In the genomic region with DNA sequence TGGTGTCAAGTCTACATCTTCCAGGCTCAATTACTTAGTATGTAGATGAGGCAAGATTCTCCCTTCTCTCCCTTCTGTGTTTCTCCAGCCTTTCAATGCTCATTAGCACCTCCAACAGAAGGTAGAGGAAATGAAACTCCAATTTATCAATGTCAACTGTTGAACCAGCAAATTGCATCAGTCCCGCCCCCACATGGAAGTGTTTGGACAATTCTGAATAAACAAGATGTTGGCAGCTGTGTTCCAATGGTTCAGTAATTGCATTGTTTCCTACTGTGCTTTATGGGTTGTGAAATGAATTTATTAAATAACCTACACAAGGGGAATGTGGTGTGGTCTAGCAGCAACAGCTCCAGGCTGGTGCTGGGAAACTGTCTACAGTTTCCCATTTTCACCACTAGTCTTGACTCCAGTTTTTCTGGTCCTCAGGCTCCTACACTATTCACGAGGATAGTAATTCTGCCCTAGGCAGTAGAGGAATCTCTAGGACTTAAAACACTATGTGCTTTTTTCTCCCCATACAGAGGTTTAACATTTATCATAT, we compare ENCODE assay signal across 9 cellular contexts.
DNase-seq lines count a peak whose midpoint lies in the region; ATAC-seq and TF ChIP-seq lines count a peak whose summit lies in the region.
"Had no signal": no experiment of that assay in that cellular context is flagged by ENCODE, and none has a peak within 500 bp of the region (broad histone marks: within the 10 kb centered on the region; RNA-seq: fewer than 3 reads in every experiment).

No MANE protein-coding gene starts in this region.

- WGBS in H9 (ENCODE audit: extremely low coverage, insufficient read length, low lambda C conversion rate) = no CpG with 5 or more reads among the region's 2 CpGs

- no peak overlapping the region for H3K4ac ChIP-seq in H9 (ENCODE audit: low read depth, low read length)

- H3K27ac ChIP-seq in AG04450 (ENCODE audit: low read depth, low read length) (no peak overlapping the region), H9 (ENCODE audit: insufficient read length, low read depth, low read length) (no peak overlapping the region)

- H3K4me1 ChIP-seq in H9 (ENCODE audit: insufficient read depth, low read length) = no peaks in the 10 kb centered on the region

- peaks cover 4% of the 10 kb centered on the region; the same call in 1 of the 2 replicates for H3K79me2 ChIP-seq in H9 (ENCODE audit: insufficient read depth, low read length)

- H3K36me3 Mint-ChIP-seq in H9 (ENCODE audit: insufficient read depth in 1 of 3, low read depth in 3 of 3) (peaks cover 0 to 5% (median 0%) of the 10 kb centered on the region in 3 experiments; a peak in 2 of 7 replicates), chondrocyte (ENCODE audit: low read depth) (no peaks in the 10 kb centered on the region)
- H3K36me3 Mint-ChIP-seq: CD4-positive, alpha-beta memory T cell had no signal

- no peak overlapping the region for H3K4me2 ChIP-seq in H9 (ENCODE audit: insufficient read depth, insufficient read length, low read length)

- no peak overlapping the region for H3K56ac ChIP-seq in H9 (ENCODE audit: insufficient read length, low read depth, low read length)

- no peaks in the 10 kb centered on the region for H4K20me1 ChIP-seq in H9 (ENCODE audit: control insufficient read depth, insufficient read depth, insufficient read length)

- CTCF ChIA-PET in AG04450 (lab: Charles Lee) = interaction anchor here (0.7 to 3.3 kb wide), 2 partner anchors 88 to 215 kb away, joined by 4 to 14 read pairs; no protein-coding TSS in a partner anchor

- no peak overlapping the region for H2BK15ac ChIP-seq in H9 (ENCODE audit: low read depth, low read length)

- H3K27me3 ChIP-seq in AG04450 (ENCODE audit: control insufficient read depth, insufficient read depth, low read length) (no peaks in the 10 kb centered on the region), H9 (ENCODE audit: insufficient read depth, low read length) (no peaks in the 10 kb centered on the region)

- H3K4me3 ChIP-seq in AG04450 (ENCODE audit: low read depth, low read length) = no peak overlapping the region

- no peak overlapping the region for H2BK120ac ChIP-seq in H9 (ENCODE audit: low read depth, low read length, poor library complexity, severe bottlenecking)

- H3K9me3 ChIP-seq in AG04450 (ENCODE audit: control insufficient read depth, insufficient read depth, low read length) (no peaks in the 10 kb centered on the region), H9 (ENCODE audit: control insufficient read depth, low read depth, low read length) (no peaks in the 10 kb centered on the region)

- no peaks in the 10 kb centered on the region for H3K79me1 ChIP-seq in H9 (ENCODE audit: insufficient read depth, low read depth, low read length, poor library complexity, severe bottlenecking)

- no peak overlapping the region for H3K18ac ChIP-seq in H9 (ENCODE audit: insufficient read length, low read depth, low read length)

- H4K91ac ChIP-seq in H9 (ENCODE audit: insufficient read length, low read depth, low read length) = no peak overlapping the region

- no peak overlapping the region for H3K9ac ChIP-seq in H9 (ENCODE audit: extremely low read depth, insufficient read length, low read length)

- H3T11ph ChIP-seq in H9 (ENCODE audit: low read length) = no peak overlapping the region

- no peak overlapping the region for H3K4me3 Mint-ChIP-seq in H9
- no peak overlapping the region for H3K4me3 Mint-ChIP-seq in chondrocyte (ENCODE audit: unreplicated experiment)
- H3K4me3 Mint-ChIP-seq: CD4-positive, alpha-beta memory T cell had no signal

- POLR2A ChIA-PET in AG04450 (lab: Yijun Ruan, JAX) = interaction anchor here (0.6 to 1.2 kb wide), 3 partner anchors 9 to 91 kb away, joined by 3 to 6 read pairs (median 5); a partner anchor contains a TSS

- DNase-seq in AG04450 (ENCODE audit: low read depth, low spot score) (no peak), H9 (no peak), NCI-H2107 (lab: John Stamatoyannopoulos, UW) (peak; percentile 89), chondrocyte (ENCODE audit: low spot score) (no peak), NCI-H187 treated with DMSO at 0.1 percent for 48 hours (lab: John Stamatoyannopoulos, UW) (no peak), AG08395 (ENCODE audit: low spot score) (no peak)
- no peak for DNase-seq in stimulated activated CD4-positive, alpha-beta T cell treated with anti-CD3 and anti-CD28 coated beads, Interleukin-4, amount 100 ng/mL, for 4 hours
- DNase-seq: CD4-positive, alpha-beta memory T cell had no signal

- TF ChIP-seq CTCF in AG04450 (IDR thresholded peaks at IDR 0.05; ENCODE audit: low read depth, low read length) = peak; percentile 35
- TF ChIP-seq CTCF in H9 (conservative IDR thresholded peaks at IDR 0.05) = peak; percentile 49; the same call in 2 of the 3 replicates
- peak; percentile 26 for TF ChIP-seq CTCF in chondrocyte (IDR thresholded peaks at IDR 0.05)

- no peak overlapping the region for H3K27ac Mint-ChIP-seq in H9
- H3K27ac Mint-ChIP-seq in chondrocyte (ENCODE audit: unreplicated experiment) = no peak overlapping the region
- H3K27ac Mint-ChIP-seq: CD4-positive, alpha-beta memory T cell had no signal

- no peak overlapping the region for H4K8ac ChIP-seq in H9 (replicated peaks; ENCODE audit: insufficient read length, low read depth, low read length)

- no peak overlapping the region for H4K5ac ChIP-seq in H9 (ENCODE audit: insufficient read length, low read depth, low read length)

- no peak overlapping the region for H3K14ac ChIP-seq in H9 (ENCODE audit: insufficient read depth, low read length)

- no peak overlapping the region for H2BK20ac ChIP-seq in H9 (ENCODE audit: low read depth, low read length, poor library complexity, severe bottlenecking)

- H3K23ac ChIP-seq in H9 (ENCODE audit: insufficient read length, low read depth, low read length) = no peak overlapping the region

- no peak overlapping the region for H2BK5ac ChIP-seq in H9 (ENCODE audit: insufficient read length, low read length)

- H3K27me3 Mint-ChIP-seq in H9 (ENCODE audit: low read depth) (no peaks in the 10 kb centered on the region), chondrocyte (ENCODE audit: low read depth) (no peaks in the 10 kb centered on the region)
- H3K27me3 Mint-ChIP-seq: CD4-positive, alpha-beta memory T cell had no signal

- H2BK12ac ChIP-seq in H9 (ENCODE audit: insufficient read length, low read depth, low read length) = no peak overlapping the region

- no peak overlapping the region for H2AFZ ChIP-seq in H9 (ENCODE audit: low read length)

- H3K4me1 Mint-ChIP-seq in H9 (peaks cover 0 to 19% of the 10 kb centered on the region in 2 experiments; a peak in 2 of 4 replicates), chondrocyte (ENCODE audit: low read depth) (peaks cover 27% of the 10 kb centered on the region)

- no peak overlapping the region for H2AK5ac ChIP-seq in H9 (ENCODE audit: insufficient read length, low read length)

- no peaks in the 10 kb centered on the region for H3K23me2 ChIP-seq in H9 (ENCODE audit: insufficient read length, low read depth, low read length, poor library complexity, severe bottlenecking)

- H3K9me3 Mint-ChIP-seq in H9 (no peaks in the 10 kb centered on the region), chondrocyte (ENCODE audit: low read depth) (no peaks in the 10 kb centered on the region)

- ATAC-seq in GM19397 (IDR thresholded peaks at IDR 0.05; ENCODE audit: unreplicated experiment) = no peak
